In genomic region chr1:224539971-224540370, GRCh38 we compare ENCODE assay signal across 21 cellular contexts.
A peak's percentile ranks its signal among the peaks of the same experiment; 100 is the strongest.
DNase-seq lines count a peak whose midpoint lies in the region; ATAC-seq and TF ChIP-seq lines count a peak whose summit lies in the region.
"Had no signal": no experiment of that assay in that cellular context is flagged by ENCODE, and none has a peak within 500 bp of the region (broad histone marks: within the 10 kb centered on the region; RNA-seq: fewer than 3 reads in every experiment).

No MANE protein-coding gene starts in this region.

- no peak overlapping the region for H3K9ac ChIP-seq in SK-N-SH
- H3K9ac ChIP-seq in neural progenitor cell = no peak overlapping the region

- H3K4me1 Mint-ChIP-seq in neural progenitor cell = peaks cover 8% of the 10 kb centered on the region

- TF ChIP-seq CTCF in SK-N-SH (IDR thresholded peaks at IDR 0.05) = no peak
- TF ChIP-seq CTCF in esophagus muscularis mucosa (IDR thresholded peaks at IDR 0.05) = no peak
- TF ChIP-seq CTCF in neural progenitor cell (IDR thresholded peaks at IDR 0.05) = no peak

- no peaks in the 10 kb centered on the region for H3K36me3 Mint-ChIP-seq in neural progenitor cell
- H3K36me3 Mint-ChIP-seq: CD14-positive monocyte, memory B cell had no signal

- no peaks in the 10 kb centered on the region for H3K9me3 Mint-ChIP-seq in neural progenitor cell
- H3K9me3 Mint-ChIP-seq: activated naive CD8-positive, alpha-beta T cell treated with anti-CD3 and anti-CD28 coated beads, Interleukin-2, amount 50 U/mL, for 24 hours; activated T-helper 1 cell treated with anti-CD3 and anti-CD28 coated beads, Interleukin-12 subunit alpha, Interleukin-12 subunit beta, Interleukin-2, Interleukin-4 antibody, amounts not matched to agents 30 ng/mL and 10 ng/mL and 1 ng/mL, durations not matched to agents 14 hours and 24 hours and 36 hours; GM23338; memory B cell; nephron progenitor cell had no signal

- no peak for ATAC-seq in SK-N-SH treated with all-trans-retinoic acid at 6 μM for 48 hours
- ATAC-seq: activated naive CD8-positive, alpha-beta T cell treated with anti-CD3 and anti-CD28 coated beads, Interleukin-2, amount 50 U/mL, for 24 hours; GM23338 had no signal

- TF ChIP-seq RAD21 in SK-N-SH (IDR thresholded peaks at IDR 0.05; ENCODE audit: low read length) = no peak

- no peak overlapping the region for H3K4me3 Mint-ChIP-seq in neural progenitor cell
- H3K4me3 Mint-ChIP-seq: activated naive CD8-positive, alpha-beta T cell treated with anti-CD3 and anti-CD28 coated beads, Interleukin-2, amount 50 U/mL, for 24 hours; activated T-helper 1 cell treated with anti-CD3 and anti-CD28 coated beads, Interleukin-12 subunit alpha, Interleukin-12 subunit beta, Interleukin-2, Interleukin-4 antibody, amounts not matched to agents 30 ng/mL and 10 ng/mL and 1 ng/mL, durations not matched to agents 14 hours and 24 hours and 36 hours; CD14-positive monocyte; GM23338; memory B cell; nephron progenitor cell had no signal

- H4K20me1 ChIP-seq in SK-N-SH (ENCODE audit: insufficient read depth) (no peaks in the 10 kb centered on the region), neural progenitor cell (ENCODE audit: low read depth) (no peaks in the 10 kb centered on the region)

- WGBS in SK-N-SH (ENCODE audit: low lambda C conversion rate) = 81% methylated on average over 4 of the region's 4 CpGs
- 46% methylated on average over 4 of the region's 4 CpGs for WGBS in esophagus muscularis mucosa

- CTCF ChIA-PET in SK-N-SH (lab: Yijun Ruan, JAX) = interaction anchor here (1.0 to 1.1 kb wide), 2 partner anchors 26 to 317 kb away, joined by 3 read pairs; no protein-coding TSS in a partner anchor

- POLR2A ChIA-PET in SK-N-SH (lab: Yijun Ruan, JAX) = no interaction called here

- no peak for TF ChIP-seq EP300 in SK-N-SH (IDR thresholded peaks at IDR 0.05; ENCODE audit: borderline replicate concordance in 1 of 2, low read depth in 1 of 2, low read length in 1 of 2)
- TF ChIP-seq EP300 in esophagus muscularis mucosa (IDR thresholded peaks at IDR 0.05) = no peak

- H3K27ac ChIP-seq in SK-N-SH (ENCODE audit: low read depth in 2 of 2, low read length in 1 of 2) (peak overlapping the region; percentile 94 to 99; a peak in 1 of 4 replicates), esophagus muscularis mucosa (replicated peaks in 1 of 4) (no peak overlapping the region), neural progenitor cell (no peak overlapping the region)
- H3K27ac ChIP-seq: prostate gland, SJSA1, thoracic aorta had no signal

- intact Hi-C loops in esophagus muscularis mucosa (cut with DNase I) = no loop called here

- peaks cover 29% of the 10 kb centered on the region for H3F3A ChIP-seq in SK-N-SH (replicated peaks; ENCODE audit: insufficient read depth)
- H3F3A ChIP-seq in neural progenitor cell (ENCODE audit: low read depth) = no peaks in the 10 kb centered on the region

- H3K27me3 Mint-ChIP-seq in neural progenitor cell (ENCODE audit: insufficient read depth, low read depth) = peaks cover 3% of the 10 kb centered on the region

- H3K4me1 ChIP-seq in SK-N-SH (ENCODE audit: control insufficient read depth in 1 of 2, insufficient read depth in 2 of 2, low read depth in 1 of 2, low read length in 1 of 2) = peaks cover 31 to 46% of the 10 kb centered on the region in 2 experiments
- H3K4me1 ChIP-seq in esophagus muscularis mucosa = no peaks in the 10 kb centered on the region
- no peaks in the 10 kb centered on the region for H3K4me1 ChIP-seq in neural progenitor cell
- H3K4me1 ChIP-seq: prostate gland had no signal

- H3K79me2 ChIP-seq in SK-N-SH (ENCODE audit: insufficient read depth) (no peaks in the 10 kb centered on the region), neural progenitor cell (ENCODE audit: low read depth) (no peaks in the 10 kb centered on the region)

- H3K36me3 ChIP-seq in SK-N-SH (replicated peaks in 1 of 2; ENCODE audit: control insufficient read depth in 1 of 2, insufficient read depth in 2 of 2, low read length in 1 of 2) (no peaks in the 10 kb centered on the region), esophagus muscularis mucosa (no peaks in the 10 kb centered on the region), neural progenitor cell (no peaks in the 10 kb centered on the region)
- H3K36me3 ChIP-seq: prostate gland, SJSA1, thoracic aorta had no signal

- no peak overlapping the region for H3K27ac Mint-ChIP-seq in neural progenitor cell
- H3K27ac Mint-ChIP-seq: activated naive CD8-positive, alpha-beta T cell treated with anti-CD3 and anti-CD28 coated beads, Interleukin-2, amount 50 U/mL, for 24 hours; activated T-helper 1 cell treated with anti-CD3 and anti-CD28 coated beads, Interleukin-12 subunit alpha, Interleukin-12 subunit beta, Interleukin-2, Interleukin-4 antibody, amounts not matched to agents 30 ng/mL and 10 ng/mL and 1 ng/mL, durations not matched to agents 14 hours and 24 hours and 36 hours; GM23338; memory B cell; nephron progenitor cell had no signal

- H3K4me2 ChIP-seq in SK-N-SH (no peak overlapping the region), neural progenitor cell (no peak overlapping the region)
- H3K4me2 ChIP-seq: GM23338 had no signal

- no peaks in the 10 kb centered on the region for H3K27me3 ChIP-seq in SK-N-SH (ENCODE audit: insufficient read depth)
- H3K27me3 ChIP-seq in esophagus muscularis mucosa = no peaks in the 10 kb centered on the region
- no peaks in the 10 kb centered on the region for H3K27me3 ChIP-seq in neural progenitor cell
- H3K27me3 ChIP-seq: SJSA1 had no signal

- no peak overlapping the region for H3K4me3 ChIP-seq in SK-N-SH (ENCODE audit: low read depth in 2 of 2, low read length in 1 of 2)
- H3K4me3 ChIP-seq in esophagus muscularis mucosa = no peak overlapping the region
- no peak overlapping the region for H3K4me3 ChIP-seq in neural progenitor cell
- H3K4me3 ChIP-seq: GM23338, prostate gland, SJSA1, thoracic aorta had no signal

- no peak for DNase-seq in SK-N-SH
- peak; percentile 25 for DNase-seq in OCI-M1 (lab: John Stamatoyannopoulos, UW)
- peak; percentile 37 for DNase-seq in esophagus muscularis mucosa (ENCODE audit: extremely low spot score)
- no peak for DNase-seq in neural progenitor cell (ENCODE audit: low spot score)
- no peak for DNase-seq in OCI-M2 (lab: John Stamatoyannopoulos, UW; ENCODE audit: unreplicated experiment)
- DNase-seq in SW 1271 (lab: John Stamatoyannopoulos, UW) = no peak
- DNase-seq in NCI-H69 (lab: John Stamatoyannopoulos, UW) = no peak
- DNase-seq: activated CD4-positive, alpha-beta T cell treated with anti-CD3 and anti-CD28 coated beads for 1 hour; activated naive CD8-positive, alpha-beta T cell treated with anti-CD3 and anti-CD28 coated beads, Interleukin-2, amount 50 U/mL, for 24 hours; DMS153; effector CD8-positive, alpha-beta T cell; nephron progenitor cell; T1000 had no signal

- H2AFZ ChIP-seq in SK-N-SH (ENCODE audit: low read depth) = no peak overlapping the region
- H2AFZ ChIP-seq in neural progenitor cell (replicated peaks) = no peak overlapping the region
- H2AFZ ChIP-seq: GM23338 had no signal

- no peak for TF ChIP-seq POLR2A in esophagus muscularis mucosa (IDR thresholded peaks at IDR 0.05; ENCODE audit: low read depth)

- H3K9me3 ChIP-seq in SK-N-SH (no peaks in the 10 kb centered on the region), esophagus muscularis mucosa (no peaks in the 10 kb centered on the region), neural progenitor cell (ENCODE audit: low read depth) (no peaks in the 10 kb centered on the region)
- H3K9me3 ChIP-seq: prostate gland, SJSA1, thoracic aorta had no signal

- no peaks in the 10 kb centered on the region for H3K9me2 ChIP-seq in SK-N-SH

TF ChIP-seq in SK-N-SH, 30 proteins besides CTCF, POLR2A, EP300 and RAD21 (continues in another document):
- no peak for TF ChIP-seq NFIC (IDR thresholded peaks at IDR 0.05; ENCODE audit: borderline replicate concordance)
- TF ChIP-seq PBX3 (IDR thresholded peaks at IDR 0.05) = no peak
- no peak for TF ChIP-seq RCOR1 (IDR thresholded peaks at IDR 0.05; ENCODE audit: low read length)
- no peak for TF ChIP-seq SMC3 (IDR thresholded peaks at IDR 0.05; ENCODE audit: low read depth, low read length)

TF ChIP-seq in SK-N-SH treated with all-trans-retinoic acid at 6 μM for 48 hours, 23 proteins besides CTCF, POLR2A, EP300 and RAD21 (continues in another document):
- no peak for TF ChIP-seq TCF4 (CRISPR knock-in tag; IDR thresholded peaks at IDR 0.05; ENCODE audit: borderline replicate concordance)
- TF ChIP-seq CREB5 (CRISPR knock-in tag; IDR thresholded peaks at IDR 0.05; ENCODE audit: low read depth) = no peak
- no peak for TF ChIP-seq PATZ1 (CRISPR knock-in tag; IDR thresholded peaks at IDR 0.05; ENCODE audit: borderline replicate concordance)
- no peak for TF ChIP-seq PPARA (CRISPR knock-in tag; IDR thresholded peaks at IDR 0.05; ENCODE audit: borderline replicate concordance)

Comparison
In these comparisons a context has a peak if more than half of its experiments do, and no peak if none do; other contexts are left out.
1. DNase-seq: peak in OCI-M1 (single experiment) and esophagus muscularis mucosa (single experiment); none in SK-N-SH (single experiment), neural progenitor cell (single experiment), OCI-M2 (single experiment), SW 1271 (0 of 2) and NCI-H69 (single experiment).
2. H3K27ac ChIP-seq: peak in SK-N-SH (2 of 2); none in esophagus muscularis mucosa (0 of 4) and neural progenitor cell (single experiment).